20 cellular contexts compared by ENCODE assay signal in the genomic region with DNA sequence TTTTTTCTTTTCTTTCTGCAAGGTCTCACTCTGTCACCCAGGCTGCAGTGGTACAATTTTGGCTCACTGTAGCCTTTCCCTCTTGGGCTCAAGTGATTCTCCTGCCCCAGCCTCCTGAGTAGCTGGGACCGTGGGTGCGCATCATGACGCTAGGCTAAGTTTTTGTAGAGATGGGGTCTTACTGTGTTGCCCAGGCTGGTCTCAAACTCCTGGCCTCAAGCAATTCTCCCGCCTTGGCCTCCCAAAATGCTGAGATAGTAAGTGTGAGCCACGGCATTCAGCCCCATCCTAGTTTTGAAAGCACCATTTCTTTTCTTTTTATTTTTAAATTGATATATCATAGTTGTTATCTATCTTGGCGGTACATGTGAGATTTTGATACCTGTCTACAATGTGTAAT.
DNase-seq lines count a peak whose midpoint lies in the region; ATAC-seq and TF ChIP-seq lines count a peak whose summit lies in the region.
"Had no signal": no experiment of that assay in that cellular context is flagged by ENCODE, and none has a peak within 500 bp of the region (broad histone marks: within the 10 kb centered on the region; RNA-seq: fewer than 3 reads in every experiment).

No MANE protein-coding gene starts in this region.

- intact Hi-C loops in colonic mucosa (cut with DNase I) (no loop called here), psoas muscle (cut with DNase I) (no loop called here)

- H3K27ac Mint-ChIP-seq in activated CD4-positive, alpha-beta T cell treated with anti-CD3 and anti-CD28 coated beads, Interleukin-2, amount 10 ng/mL, durations not matched to agents 7 days and 5 days: no peak overlapping the region
- H3K27ac Mint-ChIP-seq in CD4-positive, CD25-positive, alpha-beta regulatory T cell: peak overlapping the region in 2 of 3 donors; percentile 79 to 89

- H3K4me1 Mint-ChIP-seq in activated CD4-positive, alpha-beta T cell treated with anti-CD3 and anti-CD28 coated beads, Interleukin-2, amount 10 ng/mL, durations not matched to agents 7 days and 5 days: peaks cover 37% of the 10 kb centered on the region
- peaks cover 24 to 45% (median 33%) of the 10 kb centered on the region in 4 donors for H3K4me1 Mint-ChIP-seq in CD4-positive, CD25-positive, alpha-beta regulatory T cell

- H3K9me3 Mint-ChIP-seq in activated CD4-positive, alpha-beta T cell treated with anti-CD3 and anti-CD28 coated beads, Interleukin-2, amount 10 ng/mL, durations not matched to agents 7 days and 5 days: no peaks in the 10 kb centered on the region
- no peaks in the 10 kb centered on the region for H3K9me3 Mint-ChIP-seq in CD4-positive, CD25-positive, alpha-beta regulatory T cell
- H3K9me3 Mint-ChIP-seq: CD8-positive, alpha-beta T cell had no signal

- H3K4me3 ChIP-seq in CD4-positive, CD25-positive, alpha-beta regulatory T cell (ENCODE audit: low read depth, low read length): no peak overlapping the region
- H3K4me3 ChIP-seq in colonic mucosa: no peak overlapping the region
- H3K4me3 ChIP-seq in psoas muscle: no peak overlapping the region
- H3K4me3 ChIP-seq: GM23248 had no signal

- peak; percentile 1 for DNase-seq in activated CD4-positive, alpha-beta T cell treated with anti-CD3 and anti-CD28 coated beads, Interleukin-2, amount 10 ng/mL, durations not matched to agents 7 days and 5 days
- no peak for DNase-seq in activated CD4-positive, alpha-beta T cell treated with anti-CD3 and anti-CD28 coated beads, Interleukin-2, amount 50 U/mL, for 1 hour
- no peak for DNase-seq in CD4-positive, CD25-positive, alpha-beta regulatory T cell
- peak; percentile 13 for DNase-seq in colonic mucosa
- no peak for DNase-seq in psoas muscle
- DNase-seq in activated effector memory CD4-positive, alpha-beta T cell treated with Interleukin-2 at 50 U/mL for 16 hours: no peak
- DNase-seq: BE2C; Calu3; CD8-positive, alpha-beta T cell; GF-D8; GM23248; KBM-7; NCI-H1694 treated with DMSO at 0.1 percent for 48 hours; NCI-H2227 treated with DMSO at 0.1 percent for 48 hours; NCI-H82; OCI-M1; Right ventricle myocardium superior had no signal

- H3K9ac ChIP-seq in colonic mucosa (ENCODE audit: low read depth in 2 of 2, low read length in 2 of 2): no peak overlapping the region
- H3K9ac ChIP-seq: GM23248 had no signal

- CTCF ChIA-PET in activated CD4-positive, alpha-beta T cell treated with anti-CD3 and anti-CD28 coated beads, Interleukin-2, amount 10 ng/mL, durations not matched to agents 7 days and 5 days (lab: Charles Lee): interaction anchor here (5.2 kb wide), 1 partner anchor 8 kb away, joined by 23 read pairs; no protein-coding TSS in a partner anchor

- no peaks in the 10 kb centered on the region for H3K27me3 ChIP-seq in CD4-positive, CD25-positive, alpha-beta regulatory T cell (ENCODE audit: control insufficient read depth, insufficient read depth, low read length)
- H3K27me3 ChIP-seq in colonic mucosa (no peaks in the 10 kb centered on the region), psoas muscle (ENCODE audit: insufficient read depth in 3 of 3, low read length in 2 of 3) (no peaks in the 10 kb centered on the region)
- H3K27me3 ChIP-seq: BE2C had no signal

- no peak for TF ChIP-seq CTCF in colonic mucosa (IDR thresholded peaks at IDR 0.05)
- no peak for TF ChIP-seq CTCF in psoas muscle (IDR thresholded peaks at IDR 0.05)

- WGBS in psoas muscle, 3 donors: 96 to 98% (median 97%) methylated on average over 6 of the region's 6 CpGs

- no peaks in the 10 kb centered on the region for H3K9me3 ChIP-seq in CD4-positive, CD25-positive, alpha-beta regulatory T cell (ENCODE audit: control insufficient read depth in 2 of 2, low read length in 2 of 2)
- H3K9me3 ChIP-seq in colonic mucosa (no peaks in the 10 kb centered on the region), psoas muscle (no peaks in the 10 kb centered on the region)
- H3K9me3 ChIP-seq: BE2C had no signal

- peaks cover 10% of the 10 kb centered on the region for H3K36me3 ChIP-seq in CD4-positive, CD25-positive, alpha-beta regulatory T cell (ENCODE audit: control insufficient read depth, insufficient read depth, low read length)
- H3K36me3 ChIP-seq in colonic mucosa (no peaks in the 10 kb centered on the region), psoas muscle (ENCODE audit: insufficient read depth in 1 of 2, low read depth in 1 of 2) (peaks cover 2 to 14% of the 10 kb centered on the region in 2 donors)

- H3K4me1 ChIP-seq in CD4-positive, CD25-positive, alpha-beta regulatory T cell (ENCODE audit: control insufficient read depth, insufficient read depth, low read length, poor library complexity, severe bottlenecking): peaks cover 23% of the 10 kb centered on the region
- peaks cover 18% of the 10 kb centered on the region for H3K4me1 ChIP-seq in colonic mucosa
- peaks cover 82% of the 10 kb centered on the region for H3K4me1 ChIP-seq in psoas muscle

- no peaks in the 10 kb centered on the region for H3K27me3 Mint-ChIP-seq in activated CD4-positive, alpha-beta T cell treated with anti-CD3 and anti-CD28 coated beads, Interleukin-2, amount 10 ng/mL, durations not matched to agents 7 days and 5 days
- no peaks in the 10 kb centered on the region for H3K27me3 Mint-ChIP-seq in CD4-positive, CD25-positive, alpha-beta regulatory T cell

- peaks cover 19% of the 10 kb centered on the region for H3K36me3 Mint-ChIP-seq in activated CD4-positive, alpha-beta T cell treated with anti-CD3 and anti-CD28 coated beads, Interleukin-2, amount 10 ng/mL, durations not matched to agents 7 days and 5 days (ENCODE audit: low read depth)
- peaks cover 33% of the 10 kb centered on the region for H3K36me3 Mint-ChIP-seq in CD4-positive, CD25-positive, alpha-beta regulatory T cell

- H3K27ac ChIP-seq in CD4-positive, CD25-positive, alpha-beta regulatory T cell (ENCODE audit: insufficient read depth, low read length, poor library complexity, severe bottlenecking): no peak overlapping the region
- H3K27ac ChIP-seq in colonic mucosa (peak overlapping the region; percentile 0), psoas muscle (peak overlapping the region; percentile 76)

- POLR2A ChIA-PET in activated CD4-positive, alpha-beta T cell treated with anti-CD3 and anti-CD28 coated beads, Interleukin-2, amount 10 ng/mL, durations not matched to agents 7 days and 5 days (lab: Charles Lee): no interaction called here

- no peak overlapping the region for H3K4me3 Mint-ChIP-seq in activated CD4-positive, alpha-beta T cell treated with anti-CD3 and anti-CD28 coated beads, Interleukin-2, amount 10 ng/mL, durations not matched to agents 7 days and 5 days
- H3K4me3 Mint-ChIP-seq in CD4-positive, CD25-positive, alpha-beta regulatory T cell: no peak overlapping the region
- H3K4me3 Mint-ChIP-seq: CD8-positive, alpha-beta T cell had no signal

- ATAC-seq in CD4-positive, CD25-positive, alpha-beta regulatory T cell (ENCODE audit: low read depth in 2 of 2): no peak
- ATAC-seq in psoas muscle (no peak), HG02884 (IDR thresholded peaks at IDR 0.05; ENCODE audit: unreplicated experiment) (no peak), HG02642 (IDR thresholded peaks at IDR 0.05; ENCODE audit: poor library complexity, unreplicated experiment) (no peak)
- ATAC-seq: CD8-positive, alpha-beta T cell; HCT116 had no signal

Comparison
In these comparisons a context has a peak if more than half of its experiments do, and no peak if none do; other contexts are left out.
1. DNase-seq: peak in activated CD4-positive, alpha-beta T cell treated with anti-CD3 and anti-CD28 coated beads, Interleukin-2, amount 10 ng/mL, durations not matched to agents 7 days and 5 days (single experiment) and colonic mucosa (single experiment); none in activated CD4-positive, alpha-beta T cell treated with anti-CD3 and anti-CD28 coated beads, Interleukin-2, amount 50 U/mL, for 1 hour (single experiment), CD4-positive, CD25-positive, alpha-beta regulatory T cell (0 of 3), psoas muscle (0 of 2) and activated effector memory CD4-positive, alpha-beta T cell treated with Interleukin-2 at 50 U/mL for 16 hours (single experiment).